In genomic region chr7:70458195-70458695, GRCh38 we compare ENCODE assay signal across 12 cellular contexts.
A peak's percentile ranks its signal among the peaks of the same experiment; 100 is the strongest.
DNase-seq lines count a peak whose midpoint lies in the region; ATAC-seq and TF ChIP-seq lines count a peak whose summit lies in the region.
"Had no signal": no experiment of that assay in that cellular context is flagged by ENCODE, and none has a peak within 500 bp of the region (broad histone marks: within the 10 kb centered on the region; RNA-seq: fewer than 3 reads in every experiment).

No MANE protein-coding gene starts in this region.

- no peaks in the 10 kb centered on the region for H3K9me3 ChIP-seq in CD4-positive, CD25-positive, alpha-beta regulatory T cell (ENCODE audit: control insufficient read depth in 2 of 2, low read length in 2 of 2)
- no peaks in the 10 kb centered on the region for H3K9me3 ChIP-seq in HUES48 (ENCODE audit: control insufficient read depth, insufficient read depth, low read length)
- H3K9me3 ChIP-seq in naive thymus-derived CD4-positive, alpha-beta T cell (ENCODE audit: control insufficient read depth in 2 of 3, low read length in 3 of 3): no peaks in the 10 kb centered on the region

- H3K36me3 Mint-ChIP-seq in CD4-positive, CD25-positive, alpha-beta regulatory T cell: no peaks in the 10 kb centered on the region
- H3K36me3 Mint-ChIP-seq in activated B cell treated with CpG ODN at 0.5 μM for 24 hours (ENCODE audit: low read depth): no peaks in the 10 kb centered on the region
- H3K36me3 Mint-ChIP-seq in naive thymus-derived CD4-positive, alpha-beta T cell: no peaks in the 10 kb centered on the region
- H3K36me3 Mint-ChIP-seq in activated naive CD4-positive, alpha-beta T cell treated with anti-CD3 and anti-CD28 coated beads, Interleukin-2, amount 10 ng/mL, durations not matched to agents 7 days and 5 days: no peaks in the 10 kb centered on the region

- POLR2A ChIA-PET in activated B cell treated with CpG ODN at 0.5 μM for 24 hours (lab: Charles Lee): no interaction called here
- POLR2A ChIA-PET in naive thymus-derived CD4-positive, alpha-beta T cell (lab: Charles Lee): no interaction called here

- H3K4me3 Mint-ChIP-seq in CD4-positive, CD25-positive, alpha-beta regulatory T cell: no peak overlapping the region
- no peak overlapping the region for H3K4me3 Mint-ChIP-seq in activated B cell treated with CpG ODN at 0.5 μM for 24 hours
- peak overlapping the region in 2 of 10 donors; percentile 12 to 16 for H3K4me3 Mint-ChIP-seq in naive thymus-derived CD4-positive, alpha-beta T cell
- no peak overlapping the region for H3K4me3 Mint-ChIP-seq in activated naive CD4-positive, alpha-beta T cell treated with anti-CD3 and anti-CD28 coated beads, Interleukin-2, amount 10 ng/mL, durations not matched to agents 7 days and 5 days

- ATAC-seq in CD4-positive, CD25-positive, alpha-beta regulatory T cell (ENCODE audit: low read depth in 2 of 2): no peak
- ATAC-seq in activated B cell treated with CpG ODN at 0.5 μM for 24 hours (ENCODE audit: low read depth): no peak
- ATAC-seq in naive thymus-derived CD4-positive, alpha-beta T cell: no peak
- no peak for ATAC-seq in GM19035 (IDR thresholded peaks at IDR 0.05; ENCODE audit: unreplicated experiment)
- no peak for ATAC-seq in GM21381 (IDR thresholded peaks at IDR 0.05; ENCODE audit: unreplicated experiment)

- no peak overlapping the region for H3K9ac ChIP-seq in HUES48 (ENCODE audit: low read depth, low read length)

- no peaks in the 10 kb centered on the region for H3K36me3 ChIP-seq in CD4-positive, CD25-positive, alpha-beta regulatory T cell (ENCODE audit: control insufficient read depth, insufficient read depth, low read length)
- H3K36me3 ChIP-seq in HUES48 (ENCODE audit: control insufficient read depth, insufficient read depth, low read length): no peaks in the 10 kb centered on the region
- no peaks in the 10 kb centered on the region for H3K36me3 ChIP-seq in naive thymus-derived CD4-positive, alpha-beta T cell (ENCODE audit: control insufficient read depth in 2 of 3, insufficient read depth in 3 of 3, low read length in 3 of 3)

- CTCF ChIA-PET in activated B cell treated with CpG ODN at 0.5 μM for 24 hours (lab: Charles Lee): no interaction called here
- CTCF ChIA-PET in naive thymus-derived CD4-positive, alpha-beta T cell (lab: Charles Lee): interaction anchor here (0.6 to 0.8 kb wide), 2 partner anchors 123 to 151 kb away, joined by 3 read pairs; no protein-coding TSS in a partner anchor
- CTCF ChIA-PET in activated naive CD4-positive, alpha-beta T cell treated with anti-CD3 and anti-CD28 coated beads, Interleukin-2, amount 10 ng/mL, durations not matched to agents 7 days and 5 days (lab: Charles Lee): no interaction called here

- DNase-seq in CD4-positive, CD25-positive, alpha-beta regulatory T cell: no peak
- DNase-seq in activated B cell treated with CpG ODN at 0.5 μM for 24 hours: no peak
- DNase-seq in naive thymus-derived CD4-positive, alpha-beta T cell: peak in 2 of 9 donors; percentile 2 to 14
- no peak for DNase-seq in activated naive CD4-positive, alpha-beta T cell treated with anti-CD3 and anti-CD28 coated beads, Interleukin-2, amount 10 ng/mL, durations not matched to agents 7 days and 5 days
- DNase-seq in COLO829 (ENCODE audit: low spot score): no peak
- DNase-seq: activated naive CD4-positive, alpha-beta T cell treated with Interleukin-2 at 50 U/mL for 16 hours; NCI-H2029 treated with DMSO at 0.1 percent for 48 hours; OCI-M1 had no signal

- peaks cover 0 to 7% (median 1%) of the 10 kb centered on the region in 7 donors for H3K9me3 Mint-ChIP-seq in CD4-positive, CD25-positive, alpha-beta regulatory T cell
- H3K9me3 Mint-ChIP-seq in activated B cell treated with CpG ODN at 0.5 μM for 24 hours: no peaks in the 10 kb centered on the region
- peaks cover 0 to 2% (median 0%) of the 10 kb centered on the region in 11 donors for H3K9me3 Mint-ChIP-seq in naive thymus-derived CD4-positive, alpha-beta T cell
- H3K9me3 Mint-ChIP-seq in activated naive CD4-positive, alpha-beta T cell treated with anti-CD3 and anti-CD28 coated beads, Interleukin-2, amount 10 ng/mL, durations not matched to agents 7 days and 5 days: peaks cover 2% of the 10 kb centered on the region

- H3K27ac Mint-ChIP-seq in CD4-positive, CD25-positive, alpha-beta regulatory T cell: peak overlapping the region in 2 of 3 donors; percentile 2 to 31
- H3K27ac Mint-ChIP-seq in activated B cell treated with CpG ODN at 0.5 μM for 24 hours: peak overlapping the region; percentile 80
- peak overlapping the region in 6 of 9 donors; percentile 2 to 74 (median 14) for H3K27ac Mint-ChIP-seq in naive thymus-derived CD4-positive, alpha-beta T cell
- H3K27ac Mint-ChIP-seq in activated naive CD4-positive, alpha-beta T cell treated with anti-CD3 and anti-CD28 coated beads, Interleukin-2, amount 10 ng/mL, durations not matched to agents 7 days and 5 days: no peak overlapping the region

- peaks cover 0 to 33% (median 11%) of the 10 kb centered on the region in 4 donors for H3K4me1 Mint-ChIP-seq in CD4-positive, CD25-positive, alpha-beta regulatory T cell
- H3K4me1 Mint-ChIP-seq in activated B cell treated with CpG ODN at 0.5 μM for 24 hours: peaks cover 51% of the 10 kb centered on the region
- H3K4me1 Mint-ChIP-seq in naive thymus-derived CD4-positive, alpha-beta T cell: peaks cover 0 to 34% (median 16%) of the 10 kb centered on the region in 7 donors
- H3K4me1 Mint-ChIP-seq in activated naive CD4-positive, alpha-beta T cell treated with anti-CD3 and anti-CD28 coated beads, Interleukin-2, amount 10 ng/mL, durations not matched to agents 7 days and 5 days: peaks cover 24% of the 10 kb centered on the region

- no peak overlapping the region for H3K27ac ChIP-seq in CD4-positive, CD25-positive, alpha-beta regulatory T cell (ENCODE audit: insufficient read depth, low read length, poor library complexity, severe bottlenecking)
- peak overlapping the region; percentile 6 for H3K27ac ChIP-seq in HUES48 (ENCODE audit: low read depth, low read length)
- no peak overlapping the region for H3K27ac ChIP-seq in naive thymus-derived CD4-positive, alpha-beta T cell (ENCODE audit: low read depth, low read length)
- H3K27ac ChIP-seq: VCaP had no signal

- intact Hi-C loops in activated B cell treated with CpG ODN at 0.5 μM for 24 hours (cut with micrococcal nuclease): loop anchor here (5.0 kb wide), 1 partner anchor 51 kb away; no protein-coding TSS in a partner anchor
- intact Hi-C loops in naive thymus-derived CD4-positive, alpha-beta T cell (cut with micrococcal nuclease): no loop called here

- H3K27me3 Mint-ChIP-seq in CD4-positive, CD25-positive, alpha-beta regulatory T cell: no peaks in the 10 kb centered on the region
- H3K27me3 Mint-ChIP-seq in activated B cell treated with CpG ODN at 0.5 μM for 24 hours: no peaks in the 10 kb centered on the region
- H3K27me3 Mint-ChIP-seq in naive thymus-derived CD4-positive, alpha-beta T cell: no peaks in the 10 kb centered on the region
- no peaks in the 10 kb centered on the region for H3K27me3 Mint-ChIP-seq in activated naive CD4-positive, alpha-beta T cell treated with anti-CD3 and anti-CD28 coated beads, Interleukin-2, amount 10 ng/mL, durations not matched to agents 7 days and 5 days

- H3K27me3 ChIP-seq in CD4-positive, CD25-positive, alpha-beta regulatory T cell (ENCODE audit: control insufficient read depth, insufficient read depth, low read length): no peaks in the 10 kb centered on the region
- H3K27me3 ChIP-seq in HUES48 (ENCODE audit: control insufficient read depth, insufficient read depth, low read length): no peaks in the 10 kb centered on the region
- H3K27me3 ChIP-seq in naive thymus-derived CD4-positive, alpha-beta T cell (ENCODE audit: control insufficient read depth in 2 of 2, insufficient read depth in 2 of 2, low read length in 2 of 2): no peaks in the 10 kb centered on the region

- no peak for TF ChIP-seq CTCF in activated B cell treated with CpG ODN at 0.5 μM for 24 hours (IDR thresholded peaks at IDR 0.05)

- H3K4me1 ChIP-seq in CD4-positive, CD25-positive, alpha-beta regulatory T cell (ENCODE audit: control insufficient read depth, insufficient read depth, low read length, poor library complexity, severe bottlenecking): peaks cover 7% of the 10 kb centered on the region
- H3K4me1 ChIP-seq in HUES48 (ENCODE audit: control insufficient read depth, insufficient read depth, low read length): no peaks in the 10 kb centered on the region
- H3K4me1 ChIP-seq in naive thymus-derived CD4-positive, alpha-beta T cell (ENCODE audit: control insufficient read depth in 2 of 2, insufficient read depth in 2 of 2, low read length in 2 of 2): peaks cover 0 to 5% of the 10 kb centered on the region in 2 donors

- H3K4me3 ChIP-seq in CD4-positive, CD25-positive, alpha-beta regulatory T cell (ENCODE audit: low read depth, low read length): no peak overlapping the region
- no peak overlapping the region for H3K4me3 ChIP-seq in HUES48 (ENCODE audit: low read depth, low read length)
- no peak overlapping the region for H3K4me3 ChIP-seq in naive thymus-derived CD4-positive, alpha-beta T cell (ENCODE audit: low read length)
